Comparison of ENCODE assay signal across 12 cellular contexts in the genomic region with DNA sequence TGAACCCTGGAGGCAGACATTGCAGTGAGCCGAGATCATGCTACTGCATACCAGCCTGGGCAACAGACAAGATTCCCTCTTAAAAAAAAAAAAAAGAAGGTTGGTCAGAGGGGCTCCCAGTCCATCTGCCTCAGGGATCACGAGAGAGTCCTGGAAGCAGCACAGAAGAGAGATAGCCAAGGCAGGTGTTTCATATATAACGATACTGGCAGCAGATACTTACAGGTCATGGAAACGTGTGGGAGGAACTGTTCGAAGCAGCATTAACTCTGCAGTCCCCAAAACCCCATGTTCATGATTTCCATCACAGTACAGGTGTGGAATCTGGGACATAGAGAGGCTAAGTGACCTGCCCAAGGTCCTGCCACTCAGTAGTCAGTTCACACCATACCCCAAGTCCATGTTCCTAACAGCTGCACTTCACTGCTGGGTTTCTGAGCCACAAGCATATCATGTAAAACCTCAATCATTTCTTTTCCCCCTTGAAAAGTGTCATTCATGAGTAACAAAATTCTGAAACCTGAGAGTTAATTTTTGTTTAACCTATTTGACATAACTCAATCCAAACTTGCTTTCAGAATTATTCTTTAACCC.
"Had no signal": no experiment of that assay in that cellular context is flagged by ENCODE, and none has a peak within 500 bp of the region (broad histone marks: within the 10 kb centered on the region; RNA-seq: fewer than 3 reads in every experiment).

No MANE protein-coding gene starts in this region.

- H3K36me3 ChIP-seq: ovary had no signal

- H3K27me3 ChIP-seq: ascending aorta, cardiac muscle cell, colonic mucosa, ovary, tibial nerve had no signal

- FAIRE-seq: kidney had no signal

- H3K27ac ChIP-seq: cardiac muscle cell, colonic mucosa, ovary, tibial nerve had no signal

- H3K9me3 Mint-ChIP-seq: memory B cell had no signal

- H3K4me3 Mint-ChIP-seq: memory B cell had no signal

- H3K27ac Mint-ChIP-seq: memory B cell had no signal

- DNase-seq: colonic mucosa; effector CD4-positive, alpha-beta T cell; kidney; ovary; stimulated activated CD4-positive, alpha-beta T cell treated with anti-CD3 and anti-CD28 coated beads, Interleukin-4, amount 100 ng/mL, for 4 hours; T-helper 9 cell had no signal

- H3K4me3 ChIP-seq: cardiac muscle cell, colonic mucosa, left ventricle myocardium inferior, ovary, skin epidermis, tibial nerve had no signal

- H3K9me3 ChIP-seq: ascending aorta, colonic mucosa, left ventricle myocardium inferior, ovary, tibial nerve had no signal

- H3K4me1 ChIP-seq: colonic mucosa had no signal

- H3K27me3 Mint-ChIP-seq: memory B cell had no signal
